ENCODE assay signal across 10 cellular contexts in the genomic region with DNA sequence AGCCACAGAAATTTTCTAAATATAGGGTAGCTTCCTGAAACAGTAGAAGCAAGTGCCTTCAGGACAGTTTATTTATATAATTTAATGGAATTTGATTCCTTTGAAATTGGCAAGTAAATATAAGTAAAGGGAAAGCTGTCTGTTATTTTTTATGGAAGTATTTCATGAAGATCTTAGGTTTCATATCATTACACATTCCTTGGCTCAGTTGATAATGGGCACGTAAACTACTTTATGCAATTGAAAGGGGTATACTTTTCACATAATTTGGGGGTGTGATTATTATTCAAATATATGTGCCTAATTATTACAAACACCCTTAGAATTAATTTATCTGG.
A peak's percentile ranks its signal among the peaks of the same experiment; 100 is the strongest.
DNase-seq lines count a peak whose midpoint lies in the region; ATAC-seq and TF ChIP-seq lines count a peak whose summit lies in the region.
"Had no signal": no experiment of that assay in that cellular context is flagged by ENCODE, and none has a peak within 500 bp of the region (broad histone marks: within the 10 kb centered on the region; RNA-seq: fewer than 3 reads in every experiment).

No MANE protein-coding gene starts in this region.

- DNase-seq in breast epithelium (ENCODE audit: low spot score in 2 of 2): no peak
- no peak for DNase-seq in mammary epithelial cell
- no peak for DNase-seq in activated T-helper 1 cell treated with anti-CD3 and anti-CD28 coated beads, Interleukin-12 subunit alpha, Interleukin-12 subunit beta, Interleukin-2, Interleukin-4 antibody, amounts not matched to agents 30 ng/mL and 10 ng/mL and 1 ng/mL, durations not matched to agents 14 hours and 24 hours and 36 hours (ENCODE audit: low spot score)
- no peak for DNase-seq in left lung
- no peak for DNase-seq in thoracic aorta (ENCODE audit: low spot score)
- no peak for DNase-seq in esophagus squamous epithelium (lab: John Stamatoyannopoulos, UW)
- DNase-seq in RPMI8226: no peak
- DNase-seq in SKM-1 treated with dmso at 0.1 percent for 144 hours (lab: John Stamatoyannopoulos, UW; ENCODE audit: unreplicated experiment): no peak
- DNase-seq: NCI-H2081 treated with DMSO at 0.1 percent for 48 hours had no signal

- ATAC-seq in left lung (no peak), thoracic aorta (ENCODE audit: insufficient number of reproducible peaks, low FRiP score, low read depth) (no peak)

- BruUV-seq in mammary epithelial cell (replicated peaks; lab: Mats Ljungman, UMichigan): no TSS peak

- WGBS in mammary epithelial cell (ENCODE audit: low coverage, missing lambda C conversion rate): 94% methylated on average over 1 of the region's 1 CpG
- 58 to 88% methylated on average over 1 of the region's 1 CpG for WGBS in esophagus squamous epithelium, 2 donors

- H2AFZ ChIP-seq in mammary epithelial cell (ENCODE audit: low read depth, low read length): no peak overlapping the region

- CTCF ChIA-PET in mammary epithelial cell (lab: Charles Lee; ENCODE audit: low non-redundant PET): interaction anchor here (0.7 kb wide), 1 partner anchor 106 kb away, joined by 3 read pairs; no protein-coding TSS in a partner anchor

- H3K4me2 ChIP-seq in mammary epithelial cell (ENCODE audit: insufficient read depth, low read depth, low read length): no peak overlapping the region

- no peaks in the 10 kb centered on the region for H4K20me1 ChIP-seq in mammary epithelial cell (ENCODE audit: insufficient read depth, low read length)

- H3K9me3 Mint-ChIP-seq in activated T-helper 1 cell treated with anti-CD3 and anti-CD28 coated beads, Interleukin-12 subunit alpha, Interleukin-12 subunit beta, Interleukin-2, Interleukin-4 antibody, amounts not matched to agents 30 ng/mL and 10 ng/mL and 1 ng/mL, durations not matched to agents 14 hours and 24 hours and 36 hours: peaks cover 3% of the 10 kb centered on the region

- H3K27me3 Mint-ChIP-seq in activated T-helper 1 cell treated with anti-CD3 and anti-CD28 coated beads, Interleukin-12 subunit alpha, Interleukin-12 subunit beta, Interleukin-2, Interleukin-4 antibody, amounts not matched to agents 30 ng/mL and 10 ng/mL and 1 ng/mL, durations not matched to agents 14 hours and 24 hours and 36 hours (ENCODE audit: insufficient read depth): peaks cover 2% of the 10 kb centered on the region

- H3K27ac ChIP-seq in breast epithelium (peak overlapping the region in 1 of 2 donors; percentile 79), mammary epithelial cell (ENCODE audit: insufficient read depth, low read depth, low read length) (no peak overlapping the region), left lung (peak overlapping the region; percentile 42 to 74), thoracic aorta (peak overlapping the region in 1 of 2 donors; percentile 68), esophagus squamous epithelium (peak overlapping the region in 2 of 4 donors; percentile 54 to 71)

- peak overlapping the region; percentile 26 to 58 (median 37) for H3K4me3 ChIP-seq in breast epithelium
- no peak overlapping the region for H3K4me3 ChIP-seq in mammary epithelial cell (replicated peaks in 1 of 3; ENCODE audit: insufficient read depth in 1 of 3, low read depth in 2 of 3, low read length in 3 of 3)
- H3K4me3 ChIP-seq in left lung: no peak overlapping the region
- H3K4me3 ChIP-seq in thoracic aorta: peak overlapping the region; percentile 58
- H3K4me3 ChIP-seq in esophagus squamous epithelium: peak overlapping the region in 2 of 4 donors; percentile 8 to 53
- H3K4me3 ChIP-seq: HAP-1 had no signal

- peaks cover 48% of the 10 kb centered on the region for H3K4me1 Mint-ChIP-seq in activated T-helper 1 cell treated with anti-CD3 and anti-CD28 coated beads, Interleukin-12 subunit alpha, Interleukin-12 subunit beta, Interleukin-2, Interleukin-4 antibody, amounts not matched to agents 30 ng/mL and 10 ng/mL and 1 ng/mL, durations not matched to agents 14 hours and 24 hours and 36 hours (ENCODE audit: low read depth)

- no peak for TF ChIP-seq POLR2A in breast epithelium (IDR thresholded peaks at IDR 0.05)
- TF ChIP-seq POLR2A in esophagus squamous epithelium (IDR thresholded peaks at IDR 0.05): no peak

- no peaks in the 10 kb centered on the region for H3K79me2 ChIP-seq in mammary epithelial cell (ENCODE audit: insufficient read depth, low read length)

- H3K4me1 ChIP-seq in breast epithelium (no peaks in the 10 kb centered on the region), mammary epithelial cell (ENCODE audit: insufficient read depth, low read length) (no peaks in the 10 kb centered on the region), left lung (peaks cover 0 to 14% of the 10 kb centered on the region in 2 donors), thoracic aorta (ENCODE audit: control insufficient read depth in 1 of 2, low read depth in 2 of 2) (peaks cover 5 to 16% of the 10 kb centered on the region in 2 donors), esophagus squamous epithelium (peaks cover 0 to 16% (median 8%) of the 10 kb centered on the region in 3 donors)

- peak overlapping the region; percentile 23 for H3K4me3 Mint-ChIP-seq in activated T-helper 1 cell treated with anti-CD3 and anti-CD28 coated beads, Interleukin-12 subunit alpha, Interleukin-12 subunit beta, Interleukin-2, Interleukin-4 antibody, amounts not matched to agents 30 ng/mL and 10 ng/mL and 1 ng/mL, durations not matched to agents 14 hours and 24 hours and 36 hours

- no peak for TF ChIP-seq CTCF in breast epithelium (IDR thresholded peaks at IDR 0.05)
- TF ChIP-seq CTCF in mammary epithelial cell (conservative IDR thresholded peaks at IDR 0.05 in 1 of 2, IDR thresholded peaks at IDR 0.05 in 1 of 2; ENCODE audit: extremely low read depth in 1 of 2, insufficient read depth in 1 of 2, low read depth in 1 of 2, low read length in 2 of 2): no peak
- TF ChIP-seq CTCF in left lung (IDR thresholded peaks at IDR 0.05): no peak
- TF ChIP-seq CTCF in thoracic aorta (IDR thresholded peaks at IDR 0.05): no peak
- no peak for TF ChIP-seq CTCF in esophagus squamous epithelium (IDR thresholded peaks at IDR 0.05)

- H3K9ac ChIP-seq in mammary epithelial cell (ENCODE audit: insufficient read depth, low read length): no peak overlapping the region

- in situ Hi-C loops in mammary epithelial cell (cut with MboI; ENCODE audit: low sequenced_read_pairs in 2 of 2): no loop called here

- dilution Hi-C loops in mammary epithelial cell (cut with HindIII; ENCODE audit: low sequenced_read_pairs): no loop called here

- H3K36me3 Mint-ChIP-seq in activated T-helper 1 cell treated with anti-CD3 and anti-CD28 coated beads, Interleukin-12 subunit alpha, Interleukin-12 subunit beta, Interleukin-2, Interleukin-4 antibody, amounts not matched to agents 30 ng/mL and 10 ng/mL and 1 ng/mL, durations not matched to agents 14 hours and 24 hours and 36 hours (ENCODE audit: low read depth): no peaks in the 10 kb centered on the region

- intact Hi-C loops in breast epithelium (cut with DNase I; ENCODE audit: low total_unique reads): loop anchor here (10.0 kb wide), 1 partner anchor 175 kb away; no protein-coding TSS in a partner anchor
- intact Hi-C loops in mammary epithelial cell (cut with micrococcal nuclease): no loop called here
- intact Hi-C loops in activated T-helper 1 cell treated with anti-CD3 and anti-CD28 coated beads, Interleukin-12 subunit alpha, Interleukin-12 subunit beta, Interleukin-2, Interleukin-4 antibody, amounts not matched to agents 30 ng/mL and 10 ng/mL and 1 ng/mL, durations not matched to agents 14 hours and 24 hours and 36 hours (cut with micrococcal nuclease): loop anchor here (1.0 to 2.0 kb wide), 8 partner anchors 26 to 207 kb away; partner anchors contain the start of genes MDM1 and RAP1B
- intact Hi-C loops in left lung (cut with DNase I): no loop called here
- intact Hi-C loops in esophagus squamous epithelium (cut with DNase I): no loop called here

- no peak overlapping the region for H3K27ac Mint-ChIP-seq in activated T-helper 1 cell treated with anti-CD3 and anti-CD28 coated beads, Interleukin-12 subunit alpha, Interleukin-12 subunit beta, Interleukin-2, Interleukin-4 antibody, amounts not matched to agents 30 ng/mL and 10 ng/mL and 1 ng/mL, durations not matched to agents 14 hours and 24 hours and 36 hours

- H3K9me3 ChIP-seq in breast epithelium (no peaks in the 10 kb centered on the region), mammary epithelial cell (replicated peaks; ENCODE audit: insufficient read depth, low read length) (no peaks in the 10 kb centered on the region), left lung (no peaks in the 10 kb centered on the region), thoracic aorta (no peaks in the 10 kb centered on the region), esophagus squamous epithelium (no peaks in the 10 kb centered on the region)
- H3K9me3 ChIP-seq: HAP-1 had no signal

- H3K36me3 ChIP-seq in breast epithelium (no peaks in the 10 kb centered on the region), mammary epithelial cell (ENCODE audit: insufficient read depth, low read length) (no peaks in the 10 kb centered on the region), left lung (no peaks in the 10 kb centered on the region), thoracic aorta (no peaks in the 10 kb centered on the region), esophagus squamous epithelium (no peaks in the 10 kb centered on the region)
- H3K36me3 ChIP-seq: HAP-1 had no signal

- H3K27me3 ChIP-seq in breast epithelium: no peaks in the 10 kb centered on the region
- H3K27me3 ChIP-seq in mammary epithelial cell (ENCODE audit: insufficient read depth, low read length): no peaks in the 10 kb centered on the region
- no peaks in the 10 kb centered on the region for H3K27me3 ChIP-seq in left lung
- H3K27me3 ChIP-seq in thoracic aorta (replicated peaks; ENCODE audit: insufficient read depth): no peaks in the 10 kb centered on the region
- H3K27me3 ChIP-seq in esophagus squamous epithelium: peaks cover 0 to 24% (median 0%) of the 10 kb centered on the region in 4 donors

Comparison
In these comparisons a context has a peak if more than half of its experiments do, and no peak if none do; other contexts are left out.
1. H3K4me3 ChIP-seq: peak in breast epithelium (3 of 3) and thoracic aorta (single experiment); none in mammary epithelial cell (0 of 3) and left lung (0 of 2).
2. intact Hi-C loops: an anchor here in breast epithelium (10.0 kb wide) and activated T-helper 1 cell treated with anti-CD3 and anti-CD28 coated beads, Interleukin-12 subunit alpha, Interleukin-12 subunit beta, Interleukin-2, Interleukin-4 antibody, amounts not matched to agents 30 ng/mL and 10 ng/mL and 1 ng/mL, durations not matched to agents 14 hours and 24 hours and 36 hours (1.0 to 2.0 kb wide); none called in mammary epithelial cell, left lung and esophagus squamous epithelium.